17 cellular contexts compared by ENCODE assay signal in genomic region chr3:30676424-30677346, GRCh38.
DNase-seq lines count a peak whose midpoint lies in the region; ATAC-seq, FAIRE-seq and TF ChIP-seq lines count a peak whose summit lies in the region.
"Had no signal": no experiment of that assay in that cellular context is flagged by ENCODE, and none has a peak within 500 bp of the region (broad histone marks: within the 10 kb centered on the region; RNA-seq: fewer than 3 reads in every experiment).

No MANE protein-coding gene starts in this region.

- H4K20me1 ChIP-seq in IMR-90 (ENCODE audit: insufficient read depth, low read length) = no peaks in the 10 kb centered on the region
- no peaks in the 10 kb centered on the region for H4K20me1 ChIP-seq in endothelial cell of umbilical vein (replicated peaks; ENCODE audit: control insufficient read depth, extremely low read depth, insufficient read depth, low read length)

- dilution Hi-C loops in IMR-90 (cut with HindIII; ENCODE audit: low sequenced_read_pairs, unreplicated experiment) (no loop called here), endothelial cell of umbilical vein (cut with MboI; ENCODE audit: extremely low pct_ligation_motif_present, low sequenced_read_pairs) (no loop called here)

- H3K9me3 Mint-ChIP-seq in activated T-cell treated with anti-CD3 and anti-CD28 coated beads, Interleukin-2, amount 50 U/mL, for 72 hours = peaks cover 0 to 2% of the 10 kb centered on the region in 2 donors

- H3K4me3 ChIP-seq in IMR-90 (ENCODE audit: insufficient read depth, low read depth, low read length) (no peak overlapping the region), endothelial cell of umbilical vein (replicated peaks in 1 of 3; ENCODE audit: insufficient read depth in 1 of 3, low read depth in 1 of 3, low read length in 3 of 3) (no peak overlapping the region), transverse colon (no peak overlapping the region)
- H3K4me3 ChIP-seq: testis had no signal

- H3K56ac ChIP-seq in IMR-90 (ENCODE audit: extremely low read depth, insufficient read depth, low read length) = no peak overlapping the region

- no peak for TF ChIP-seq RAD21 in IMR-90 (IDR thresholded peaks at IDR 0.05; ENCODE audit: low read length)

- H4K91ac ChIP-seq in IMR-90 (ENCODE audit: insufficient read depth, low read depth, low read length) = no peak overlapping the region

- no peak overlapping the region for H2AK9ac ChIP-seq in IMR-90 (replicated peaks; ENCODE audit: low read depth, low read length, poor library complexity)

- H3K9me1 ChIP-seq in IMR-90 (ENCODE audit: insufficient read depth, low read length) (peaks cover 18% of the 10 kb centered on the region), endothelial cell of umbilical vein (replicated peaks; ENCODE audit: control insufficient read depth, extremely low read depth, insufficient read depth, low read length) (no peaks in the 10 kb centered on the region)

- H3K18ac ChIP-seq in IMR-90 (ENCODE audit: low read depth, low read length) = no peak overlapping the region

- no peak overlapping the region for H2AK5ac ChIP-seq in IMR-90 (ENCODE audit: low read depth, low read length)

- TF ChIP-seq EP300 in transverse colon (IDR thresholded peaks at IDR 0.05; ENCODE audit: low read depth) = no peak

- no peaks in the 10 kb centered on the region for H3K27me3 Mint-ChIP-seq in activated T-cell treated with anti-CD3 and anti-CD28 coated beads, Interleukin-2, amount 50 U/mL, for 72 hours (ENCODE audit: low read depth)

- POLR2A ChIA-PET in IMR-90 (lab: Charles Lee; ENCODE audit: unreplicated experiment) = no interaction called here
- POLR2A ChIA-PET in endothelial cell of umbilical vein (lab: Charles Lee) = no interaction called here

- peak overlapping the region; percentile 40 to 82 for H3K4me3 Mint-ChIP-seq in activated T-cell treated with anti-CD3 and anti-CD28 coated beads, Interleukin-2, amount 50 U/mL, for 72 hours

- no peaks in the 10 kb centered on the region for H3K9me3 ChIP-seq in IMR-90 (ENCODE audit: control insufficient read depth, insufficient read depth, low read length)
- no peaks in the 10 kb centered on the region for H3K9me3 ChIP-seq in endothelial cell of umbilical vein (replicated peaks; ENCODE audit: control insufficient read depth, insufficient read depth, low read length)
- no peaks in the 10 kb centered on the region for H3K9me3 ChIP-seq in transverse colon
- H3K9me3 ChIP-seq: testis had no signal

- in situ Hi-C loops in IMR-90 (cut with MboI; ENCODE audit: low sequenced_read_pairs) (no loop called here), transverse colon (cut with MboI; ENCODE audit: low pct_ligation_motif_present in 1 of 4, low pct_unique_long_range_greater_than_20kb in 1 of 4, low sequenced_read_pairs in 3 of 4) (loop anchor here in 2 of 4 donors (10.0 to 25.0 kb wide), 2 partner anchors 52 to 164 kb away; no protein-coding TSS in a partner anchor)

- no peak for TF ChIP-seq POLR2A in IMR-90 (IDR thresholded peaks at IDR 0.05; ENCODE audit: low read depth, low read length)
- TF ChIP-seq POLR2A in endothelial cell of umbilical vein (IDR thresholded peaks at IDR 0.05; ENCODE audit: low read depth, low read length) = no peak
- TF ChIP-seq POLR2A in transverse colon (IDR thresholded peaks at IDR 0.05) = no peak

- H4K5ac ChIP-seq in IMR-90 (ENCODE audit: low read depth, low read length) = no peak overlapping the region

- H3K4me2 ChIP-seq in IMR-90 (ENCODE audit: low read depth, low read length) = no peak overlapping the region
- no peak overlapping the region for H3K4me2 ChIP-seq in endothelial cell of umbilical vein (ENCODE audit: insufficient read depth, low read length)

- H2AFZ ChIP-seq in IMR-90 (replicated peaks; ENCODE audit: low read length, poor library complexity) (no peak overlapping the region), endothelial cell of umbilical vein (ENCODE audit: low read depth, low read length) (no peak overlapping the region)

- CTCF ChIA-PET in IMR-90 (lab: Yijun Ruan, JAX) = no interaction called here
- CTCF ChIA-PET in endothelial cell of umbilical vein (lab: Charles Lee) = interaction anchor here (1.1 to 1.6 kb wide), 3 partner anchors 11 to 634 kb away, joined by 3 to 7 read pairs (median 4); no protein-coding TSS in a partner anchor

- H3K14ac ChIP-seq in IMR-90 (replicated peaks; ENCODE audit: low read depth, low read length) = no peak overlapping the region

- no peak overlapping the region for H2BK20ac ChIP-seq in IMR-90 (ENCODE audit: low read depth, low read length)

- WGBS in IMR-90 (ENCODE audit: extremely low coverage in 2 of 2, insufficient read length in 1 of 2), 2 experiments = no CpG with 5 or more reads among the region's 4 CpGs
- 58 to 73% methylated on average over 1 to 4 of the region's 4 CpGs for WGBS in transverse colon (ENCODE audit: low coverage in 1 of 2), 2 donors

- no peak overlapping the region for H4K8ac ChIP-seq in IMR-90 (ENCODE audit: low read depth in 2 of 2, low read length in 2 of 2)

- BruUV-seq in IMR-90 (replicated peaks; lab: Mats Ljungman, UMichigan) (no TSS peak), endothelial cell of umbilical vein (replicated peaks; lab: Mats Ljungman, UMichigan) (no TSS peak)

- peaks cover 73% of the 10 kb centered on the region for H3K79me2 ChIP-seq in endothelial cell of umbilical vein (ENCODE audit: control insufficient read depth, insufficient read depth, low read length)

- peaks cover 94% of the 10 kb centered on the region for H3K4me1 Mint-ChIP-seq in activated T-cell treated with anti-CD3 and anti-CD28 coated beads, Interleukin-2, amount 50 U/mL, for 72 hours (ENCODE audit: low read depth)

- H3K23ac ChIP-seq in IMR-90 (ENCODE audit: low read depth, low read length) = no peak overlapping the region

- H2BK120ac ChIP-seq in IMR-90 (ENCODE audit: low read depth, low read length) = no peak overlapping the region

- peaks cover 13% of the 10 kb centered on the region for H3K4me1 ChIP-seq in IMR-90 (ENCODE audit: control insufficient read depth, insufficient read depth, low read length)
- peaks cover 66% of the 10 kb centered on the region for H3K4me1 ChIP-seq in endothelial cell of umbilical vein (ENCODE audit: control insufficient read depth, extremely low read depth, insufficient read depth, low read length)
- H3K4me1 ChIP-seq in transverse colon = peaks cover 6 to 46% (median 30%) of the 10 kb centered on the region in 4 donors

- H3K36me3 Mint-ChIP-seq in activated T-cell treated with anti-CD3 and anti-CD28 coated beads, Interleukin-2, amount 50 U/mL, for 72 hours (ENCODE audit: insufficient read depth in 2 of 2) = peaks cover 31 to 58% of the 10 kb centered on the region in 2 donors

- H3K79me1 ChIP-seq in IMR-90 (ENCODE audit: low read depth in 1 of 2, low read length in 2 of 2) = peaks cover 30 to 66% of the 10 kb centered on the region in 2 experiments

- H3K27ac Mint-ChIP-seq in activated T-cell treated with anti-CD3 and anti-CD28 coated beads, Interleukin-2, amount 50 U/mL, for 72 hours = peak overlapping the region; percentile 96

- DNase-seq in activated T-cell treated with anti-CD3 and anti-CD28 coated beads, Interleukin-2, amount 50 U/mL, for 72 hours = no peak
- DNase-seq in activated T-cell treated with anti-CD3 and anti-CD28 coated beads, Interleukin-2, amount 50 U/mL, for 48 hours = no peak
- DNase-seq in IMR-90 = no peak
- DNase-seq in endothelial cell of umbilical vein (ENCODE audit: low read depth, low spot score) = no peak
- no peak for DNase-seq in transverse colon
- DNase-seq in effector CD8-positive, alpha-beta T cell (lab: John Stamatoyannopoulos, UW) = no peak
- DNase-seq in HTR-8/SVneo (ENCODE audit: insufficient read length, low spot score) = no peak
- DNase-seq: anterior cingulate cortex, Kasumi-1, NCI-H1694 treated with DMSO at 0.1 percent for 48 hours, NCI-H526 treated with DMSO at 0.1 percent for 48 hours, occipital lobe, RPMI8226, T-helper 9 cell, testis had no signal

- TF ChIP-seq CTCF in IMR-90 (conservative IDR thresholded peaks at IDR 0.05; ENCODE audit: low read depth, low read length) = no peak
- TF ChIP-seq CTCF in endothelial cell of umbilical vein (IDR thresholded peaks at IDR 0.05; ENCODE audit: extremely low read depth in 1 of 2, insufficient read depth in 1 of 2, low read depth in 1 of 2, low read length in 2 of 2) = no peak
- no peak for TF ChIP-seq CTCF in transverse colon (IDR thresholded peaks at IDR 0.05)

- ATAC-seq in activated T-cell treated with anti-CD3 and anti-CD28 coated beads, Interleukin-2, amount 50 U/mL, for 72 hours (replicated peaks in 1 of 2) = peak; percentile 19 to 45
- ATAC-seq in IMR-90 (ENCODE audit: low read depth) (no peak), SK-N-SH treated with all-trans-retinoic acid at 6 μM for 48 hours (no peak)

- no peak overlapping the region for H3K9ac ChIP-seq in IMR-90 (ENCODE audit: low read depth, low read length)
- no peak overlapping the region for H3K9ac ChIP-seq in endothelial cell of umbilical vein (replicated peaks; ENCODE audit: extremely low read depth, insufficient read depth, low read length)

- H3K4ac ChIP-seq in IMR-90 (ENCODE audit: low read depth, low read length) = no peak overlapping the region

- H3K36me3 ChIP-seq in IMR-90 (ENCODE audit: control insufficient read depth, insufficient read depth, low read length) (peaks cover 42% of the 10 kb centered on the region), endothelial cell of umbilical vein (ENCODE audit: control insufficient read depth in 2 of 2, extremely low read depth in 1 of 2, insufficient read depth in 2 of 2, low read length in 2 of 2) (peaks cover 34 to 68% of the 10 kb centered on the region in 2 experiments), transverse colon (peaks cover 0 to 56% (median 26%) of the 10 kb centered on the region in 4 donors)

- no peak overlapping the region for H3K27ac ChIP-seq in IMR-90 (ENCODE audit: insufficient read depth, low read length)
- H3K27ac ChIP-seq in endothelial cell of umbilical vein (ENCODE audit: insufficient read depth, low read depth, low read length) = no peak overlapping the region
- H3K27ac ChIP-seq in transverse colon = peak overlapping the region in 3 of 4 donors; percentile 11 to 42 (median 26)
- H3K27ac ChIP-seq: testis had no signal

- FAIRE-seq in endothelial cell of umbilical vein (lab: Jason Lieb, UNC) = peak; percentile 42
- FAIRE-seq in HTR-8/SVneo (lab: Jason Lieb, UNC) = no peak
- FAIRE-seq: D721Med had no signal

- no peak overlapping the region for H2BK5ac ChIP-seq in IMR-90 (ENCODE audit: low read depth, low read length, poor library complexity, severe bottlenecking)

- no peak overlapping the region for H2BK15ac ChIP-seq in IMR-90 (ENCODE audit: low read depth, low read length)

- H3K27me3 ChIP-seq in IMR-90 (ENCODE audit: control insufficient read depth, insufficient read depth, low read length) = no peaks in the 10 kb centered on the region
- no peaks in the 10 kb centered on the region for H3K27me3 ChIP-seq in endothelial cell of umbilical vein (ENCODE audit: control insufficient read depth in 2 of 2, insufficient read depth in 2 of 2, low read length in 2 of 2)
- no peaks in the 10 kb centered on the region for H3K27me3 ChIP-seq in transverse colon
- H3K27me3 ChIP-seq: testis had no signal

- intact Hi-C loops in IMR-90 (cut with micrococcal nuclease) (no loop called here), endothelial cell of umbilical vein (cut with micrococcal nuclease) (no loop called here), transverse colon (cut with DNase I; ENCODE audit: low total_unique reads) (no loop called here)

TF ChIP-seq in endothelial cell of umbilical vein, 7 proteins besides CTCF, POLR2A, EP300 and RAD21 (continues in another document):
- no peak for TF ChIP-seq MYC (IDR thresholded peaks at IDR 0.05; ENCODE audit: low read depth, low read length)

Comparison
In these comparisons a context has a peak if more than half of its experiments do, and no peak if none do; other contexts are left out.
1. ATAC-seq: peak in activated T-cell treated with anti-CD3 and anti-CD28 coated beads, Interleukin-2, amount 50 U/mL, for 72 hours (2 of 2); none in IMR-90 (single experiment) and SK-N-SH treated with all-trans-retinoic acid at 6 μM for 48 hours (single experiment).
2. H3K27ac ChIP-seq: peak in transverse colon (3 of 4); none in IMR-90 (single experiment) and endothelial cell of umbilical vein (single experiment).